Comparison of ENCODE assay signal across 1 cellular context in the genomic region with DNA sequence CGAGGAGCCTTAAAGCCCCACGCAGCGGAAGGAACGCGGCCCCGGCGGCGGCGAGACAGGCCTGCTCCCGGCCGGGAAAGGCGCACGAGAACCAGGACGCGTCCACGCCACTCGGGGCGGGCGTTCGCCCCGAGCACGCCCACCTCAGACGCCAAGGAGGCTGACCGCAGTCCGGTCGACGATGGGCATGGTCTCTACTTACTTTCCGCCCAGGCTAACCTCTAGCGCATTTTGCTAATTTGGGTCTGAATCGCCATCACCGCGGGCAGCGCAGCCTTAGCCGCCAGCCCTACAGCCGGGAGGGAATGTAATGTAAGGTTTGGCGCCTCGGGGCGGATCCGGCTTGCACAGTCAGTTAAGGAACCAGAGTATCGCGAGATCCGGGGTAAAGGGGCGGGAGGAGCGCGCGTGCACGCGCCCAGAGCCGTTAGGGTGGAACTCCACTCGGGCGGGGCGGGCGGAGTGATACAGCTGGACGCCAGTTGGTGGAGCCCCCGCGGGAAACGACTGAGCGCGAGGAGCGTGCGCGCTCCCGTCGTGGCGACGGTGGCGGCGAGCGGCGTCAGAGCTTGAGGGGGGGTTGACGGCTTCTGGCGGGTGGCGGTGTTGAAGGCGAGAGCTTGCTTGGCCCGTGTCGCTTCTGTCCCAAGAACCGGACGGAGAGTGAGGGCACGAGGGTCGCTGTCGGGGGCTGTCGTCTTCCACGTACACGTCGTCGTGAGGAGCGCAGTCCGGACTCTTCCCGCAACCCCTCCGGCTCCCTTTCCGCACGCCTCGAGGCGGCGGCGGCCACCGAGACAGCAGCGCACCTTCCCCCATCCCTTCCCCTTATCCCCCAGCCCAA.
A peak's percentile ranks its signal among the peaks of the same experiment; 100 is the strongest.
TF ChIP-seq lines count a peak whose summit lies in the region.

A gene with protein sequence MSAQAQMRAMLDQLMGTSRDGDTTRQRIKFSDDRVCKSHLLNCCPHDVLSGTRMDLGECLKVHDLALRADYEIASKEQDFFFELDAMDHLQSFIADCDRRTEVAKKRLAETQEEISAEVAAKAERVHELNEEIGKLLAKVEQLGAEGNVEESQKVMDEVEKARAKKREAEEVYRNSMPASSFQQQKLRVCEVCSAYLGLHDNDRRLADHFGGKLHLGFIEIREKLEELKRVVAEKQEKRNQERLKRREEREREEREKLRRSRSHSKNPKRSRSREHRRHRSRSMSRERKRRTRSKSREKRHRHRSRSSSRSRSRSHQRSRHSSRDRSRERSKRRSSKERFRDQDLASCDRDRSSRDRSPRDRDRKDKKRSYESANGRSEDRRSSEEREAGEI (plus strand): TSS at position 529 of the 844 bp plus-strand sequence. CDS start 368 bp downstream, outside the sequence.

TF ChIP-seq in SK-N-SH treated with all-trans-retinoic acid at 6 μM for 48 hours, 23 proteins besides CTCF, POLR2A, EP300 and RAD21 (continued from another document):
- TF ChIP-seq, protein P1, sequence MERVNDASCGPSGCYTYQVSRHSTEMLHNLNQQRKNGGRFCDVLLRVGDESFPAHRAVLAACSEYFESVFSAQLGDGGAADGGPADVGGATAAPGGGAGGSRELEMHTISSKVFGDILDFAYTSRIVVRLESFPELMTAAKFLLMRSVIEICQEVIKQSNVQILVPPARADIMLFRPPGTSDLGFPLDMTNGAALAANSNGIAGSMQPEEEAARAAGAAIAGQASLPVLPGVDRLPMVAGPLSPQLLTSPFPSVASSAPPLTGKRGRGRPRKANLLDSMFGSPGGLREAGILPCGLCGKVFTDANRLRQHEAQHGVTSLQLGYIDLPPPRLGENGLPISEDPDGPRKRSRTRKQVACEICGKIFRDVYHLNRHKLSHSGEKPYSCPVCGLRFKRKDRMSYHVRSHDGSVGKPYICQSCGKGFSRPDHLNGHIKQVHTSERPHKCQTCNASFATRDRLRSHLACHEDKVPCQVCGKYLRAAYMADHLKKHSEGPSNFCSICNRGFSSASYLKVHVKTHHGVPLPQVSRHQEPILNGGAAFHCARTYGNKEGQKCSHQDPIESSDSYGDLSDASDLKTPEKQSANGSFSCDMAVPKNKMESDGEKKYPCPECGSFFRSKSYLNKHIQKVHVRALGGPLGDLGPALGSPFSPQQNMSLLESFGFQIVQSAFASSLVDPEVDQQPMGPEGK (CRISPR knock-in tag; IDR thresholded peaks at IDR 0.05; ENCODE audit: borderline replicate concordance): peak; percentile 55
- TF ChIP-seq ZNF70 (CRISPR knock-in tag; IDR thresholded peaks at IDR 0.05): no peak
- TF ChIP-seq ZFP3 (CRISPR knock-in tag; IDR thresholded peaks at IDR 0.05): 0 out of 2 replicates have a peak, but pooled peaks have one; percentile 22
- no peak; the same call in 1 of the 2 replicates for TF ChIP-seq TOX (CRISPR knock-in tag; IDR thresholded peaks at IDR 0.05; ENCODE audit: borderline replicate concordance)
- TF ChIP-seq, protein P2, sequence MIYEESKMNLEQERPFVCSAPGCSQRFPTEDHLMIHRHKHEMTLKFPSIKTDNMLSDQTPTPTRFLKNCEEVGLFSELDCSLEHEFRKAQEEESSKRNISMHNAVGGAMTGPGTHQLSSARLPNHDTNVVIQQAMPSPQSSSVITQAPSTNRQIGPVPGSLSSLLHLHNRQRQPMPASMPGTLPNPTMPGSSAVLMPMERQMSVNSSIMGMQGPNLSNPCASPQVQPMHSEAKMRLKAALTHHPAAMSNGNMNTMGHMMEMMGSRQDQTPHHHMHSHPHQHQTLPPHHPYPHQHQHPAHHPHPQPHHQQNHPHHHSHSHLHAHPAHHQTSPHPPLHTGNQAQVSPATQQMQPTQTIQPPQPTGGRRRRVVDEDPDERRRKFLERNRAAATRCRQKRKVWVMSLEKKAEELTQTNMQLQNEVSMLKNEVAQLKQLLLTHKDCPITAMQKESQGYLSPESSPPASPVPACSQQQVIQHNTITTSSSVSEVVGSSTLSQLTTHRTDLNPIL (CRISPR knock-in tag; IDR thresholded peaks at IDR 0.05; ENCODE audit: low read depth): no peak
- TF ChIP-seq PPARA (CRISPR knock-in tag; IDR thresholded peaks at IDR 0.05; ENCODE audit: borderline replicate concordance): no peak
